In genomic region chr3:108030915-108031425, GRCh38 we compare ENCODE assay signal across 29 cellular contexts.
"Had no signal": no experiment of that assay in that cellular context is flagged by ENCODE, and none has a peak within 500 bp of the region (broad histone marks: within the 10 kb centered on the region; RNA-seq: fewer than 3 reads in every experiment).

No MANE protein-coding gene starts in this region.

- H3K27ac Mint-ChIP-seq: activated CD8-positive, alpha-beta memory T cell treated with anti-CD3 and anti-CD28 coated beads, Interleukin-2, amount 10 ng/mL, durations not matched to agents 7 days and 5 days; activated CD8-positive, alpha-beta T cell treated with anti-CD3 and anti-CD28 coated beads, Interleukin-2, amount 10 ng/mL, durations not matched to agents 7 days and 5 days; activated naive CD4-positive, alpha-beta T cell treated with anti-CD3 and anti-CD28 coated beads for 36 hours; activated naive CD8-positive, alpha-beta T cell; activated T-helper 17 cell treated with anti-CD3 and anti-CD28 coated beads, Interleukin-2, amount 50 U/mL, for 72 hours; WTC11 had no signal

- H3K27me3 Mint-ChIP-seq: activated CD8-positive, alpha-beta memory T cell treated with anti-CD3 and anti-CD28 coated beads, Interleukin-2, amount 10 ng/mL, durations not matched to agents 7 days and 5 days; activated naive CD8-positive, alpha-beta T cell; activated T-helper 17 cell treated with anti-CD3 and anti-CD28 coated beads, Interleukin-2, amount 50 U/mL, for 72 hours; T-helper 17 cell had no signal

- ATAC-seq: activated CD8-positive, alpha-beta memory T cell treated with anti-CD3 and anti-CD28 coated beads, Interleukin-2, amount 10 ng/mL, durations not matched to agents 7 days and 5 days; activated CD8-positive, alpha-beta T cell treated with anti-CD3 and anti-CD28 coated beads, Interleukin-2, amount 10 ng/mL, durations not matched to agents 7 days and 5 days; activated T-cell treated with anti-CD3 and anti-CD28 coated beads, Interleukin-2, amount 50 U/mL, for 4 hours; activated T-helper 17 cell treated with anti-CD3 and anti-CD28 coated beads, Interleukin-2, amount 50 U/mL, for 72 hours; K562; Panc1; T-helper 17 cell; WTC11 had no signal

- H3K27me3 ChIP-seq: brain microvascular endothelial cell, cardiac muscle cell, SJCRH30 had no signal

- H3K4me3 ChIP-seq: cardiac muscle cell, K562, SJCRH30 had no signal

- H3K36me3 ChIP-seq: brain microvascular endothelial cell, cardiac muscle cell, SJCRH30 had no signal

- H3K27ac ChIP-seq: brain microvascular endothelial cell, cardiac muscle cell, RWPE1, SJCRH30 had no signal

- DNase-seq: activated CD4-positive, alpha-beta T cell treated with anti-CD3 and anti-CD28 coated beads for 48 hours; activated CD4-positive, alpha-beta T cell treated with anti-CD3 and anti-CD28 coated beads, Interleukin-2, amount 50 U/mL, for 4 hours; activated CD4-positive, CD25-positive, alpha-beta regulatory T cell treated with anti-CD3 and anti-CD28 coated beads, Interleukin-2, amount 50 U/mL, for 72 hours; activated CD8-positive, alpha-beta memory T cell treated with anti-CD3 and anti-CD28 coated beads, Interleukin-2, amount 10 ng/mL, durations not matched to agents 7 days and 5 days; activated CD8-positive, alpha-beta T cell treated with anti-CD3 and anti-CD28 coated beads, Interleukin-2, amount 10 ng/mL, durations not matched to agents 7 days and 5 days; activated gamma-delta T cell; activated naive CD4-positive, alpha-beta T cell treated with anti-CD3 and anti-CD28 coated beads for 36 hours; activated T-cell treated with anti-CD3 and anti-CD28 coated beads, Interleukin-2, amount 50 U/mL, for 4 hours; brain microvascular endothelial cell; Kasumi-1; NCI-H1048; NCI-H146; NCI-H1930; NCI-H2171; NCI-H2227 treated with DMSO at 0.1 percent for 48 hours; NCI-H526 treated with DMSO at 0.1 percent for 48 hours; NCI-H82; OCI-M1; Right ventricle myocardium superior; SJCRH30; T-helper 17 cell; T-helper 9 cell had no signal

- H3K4me3 Mint-ChIP-seq: activated CD8-positive, alpha-beta memory T cell treated with anti-CD3 and anti-CD28 coated beads, Interleukin-2, amount 10 ng/mL, durations not matched to agents 7 days and 5 days; activated CD8-positive, alpha-beta T cell treated with anti-CD3 and anti-CD28 coated beads, Interleukin-2, amount 10 ng/mL, durations not matched to agents 7 days and 5 days; activated naive CD4-positive, alpha-beta T cell treated with anti-CD3 and anti-CD28 coated beads for 36 hours; activated naive CD8-positive, alpha-beta T cell; activated T-cell treated with anti-CD3 and anti-CD28 coated beads, Interleukin-2, amount 50 U/mL, for 4 hours; activated T-helper 17 cell treated with anti-CD3 and anti-CD28 coated beads, Interleukin-2, amount 50 U/mL, for 72 hours; T-helper 17 cell; WTC11 had no signal

- H3K4me1 ChIP-seq: SJCRH30 had no signal

- H3K9me3 ChIP-seq: SJCRH30 had no signal
